Comparison of ENCODE assay signal across 8 cellular contexts in genomic region chr4:10100734-10101216, GRCh38. TPM values are rescaled to one million over a fixed set of nuclear protein-coding genes. Genes with fewer than 3 reads are reported as not detected.
DNase-seq lines count a peak whose midpoint lies in the region; ATAC-seq and TF ChIP-seq lines count a peak whose summit lies in the region.
"Had no signal": no experiment of that assay in that cellular context is flagged by ENCODE, and none has a peak within 500 bp of the region (broad histone marks: within the 10 kb centered on the region; RNA-seq: fewer than 3 reads in every experiment).

No MANE protein-coding gene starts in this region.

- peak overlapping the region; percentile 93 for H3K4me3 Mint-ChIP-seq in activated T-helper 17 cell treated with anti-CD3 and anti-CD28 coated beads, Interleukin-2, amount 50 U/mL, for 72 hours

- H3K4me3 ChIP-seq in left ventricle myocardium inferior = no peak overlapping the region

- TF ChIP-seq CTCF in left ventricle myocardium inferior (IDR thresholded peaks at IDR 0.05; ENCODE audit: borderline replicate concordance) = no peak

- no peak for DNase-seq in left ventricle myocardium inferior
- peak; percentile 47 for DNase-seq in stimulated activated naive CD8-positive, alpha-beta T cell treated with anti-CD3 and anti-CD28 coated beads, Interleukin-15, Interleukin-2, amounts not matched to agents 100 U/mL and 50 U/mL, for 24 hours
- no peak for DNase-seq in NCI-H146 treated with DMSO at 0.1 percent for 48 hours (lab: John Stamatoyannopoulos, UW; ENCODE audit: unreplicated experiment)
- DNase-seq: SHP77 treated with DMSO at 0.1 percent for 48 hours had no signal

- no peaks in the 10 kb centered on the region for H3K9me3 Mint-ChIP-seq in activated T-helper 17 cell treated with anti-CD3 and anti-CD28 coated beads, Interleukin-2, amount 50 U/mL, for 72 hours

- intact Hi-C loops in left ventricle myocardium inferior (cut with micrococcal nuclease) = no loop called here

- H3K27ac ChIP-seq in KOPT-K1 (ENCODE audit: low read depth, low read length, poor library complexity, severe bottlenecking) (peak overlapping the region; percentile 90), left ventricle myocardium inferior (replicated peaks) (peak overlapping the region; percentile 81)

- peaks cover 100% of the 10 kb centered on the region for H3K36me3 Mint-ChIP-seq in activated T-helper 17 cell treated with anti-CD3 and anti-CD28 coated beads, Interleukin-2, amount 50 U/mL, for 72 hours (ENCODE audit: low read depth)

- peak overlapping the region; percentile 94 for H3K27ac Mint-ChIP-seq in activated T-helper 17 cell treated with anti-CD3 and anti-CD28 coated beads, Interleukin-2, amount 50 U/mL, for 72 hours

- H3K4me1 ChIP-seq in left ventricle myocardium inferior = peaks cover 94% of the 10 kb centered on the region

- peaks cover 86% of the 10 kb centered on the region for H3K4me1 Mint-ChIP-seq in activated T-helper 17 cell treated with anti-CD3 and anti-CD28 coated beads, Interleukin-2, amount 50 U/mL, for 72 hours

- no peaks in the 10 kb centered on the region for H3K27me3 Mint-ChIP-seq in activated T-helper 17 cell treated with anti-CD3 and anti-CD28 coated beads, Interleukin-2, amount 50 U/mL, for 72 hours

- H3K9me3 ChIP-seq in KOPT-K1 (ENCODE audit: insufficient read depth, low read length, poor library complexity, severe bottlenecking) (no peaks in the 10 kb centered on the region), left ventricle myocardium inferior (replicated peaks) (no peaks in the 10 kb centered on the region)

- no peak for ATAC-seq in activated T-helper 17 cell treated with anti-CD3 and anti-CD28 coated beads, Interleukin-2, amount 50 U/mL, for 72 hours (replicated peaks)
- no peak for ATAC-seq in stimulated activated naive CD8-positive, alpha-beta T cell treated with anti-CD3 and anti-CD28 coated beads, Interleukin-15, Interleukin-2, amounts not matched to agents 100 U/mL and 50 U/mL, for 24 hours
- ATAC-seq in GM21423 (IDR thresholded peaks at IDR 0.05; ENCODE audit: unreplicated experiment) (no peak), GM21526 (IDR thresholded peaks at IDR 0.05; ENCODE audit: low FRiP score, unreplicated experiment) (no peak)

- H3K36me3 ChIP-seq in KOPT-K1 (ENCODE audit: insufficient read depth, low read length) = peaks cover 97% of the 10 kb centered on the region
- peaks cover 52% of the 10 kb centered on the region for H3K36me3 ChIP-seq in left ventricle myocardium inferior

- no peaks in the 10 kb centered on the region for H3K27me3 ChIP-seq in left ventricle myocardium inferior (ENCODE audit: low read depth)

RNA-seq across cellular contexts. Expression of gene WDR1, which starts 15.8 kb away (rescaled TPM):
- total RNA-seq in activated T-helper 17 cell treated with anti-CD3 and anti-CD28 coated beads, Interleukin-2, amount 50 U/mL, for 72 hours = 100 to 1,000 TPM; 401 to 630 TPM
- total RNA-seq in left ventricle myocardium inferior = 157 TPM
